ENCODE assay signal across 12 cellular contexts in the genomic region with DNA sequence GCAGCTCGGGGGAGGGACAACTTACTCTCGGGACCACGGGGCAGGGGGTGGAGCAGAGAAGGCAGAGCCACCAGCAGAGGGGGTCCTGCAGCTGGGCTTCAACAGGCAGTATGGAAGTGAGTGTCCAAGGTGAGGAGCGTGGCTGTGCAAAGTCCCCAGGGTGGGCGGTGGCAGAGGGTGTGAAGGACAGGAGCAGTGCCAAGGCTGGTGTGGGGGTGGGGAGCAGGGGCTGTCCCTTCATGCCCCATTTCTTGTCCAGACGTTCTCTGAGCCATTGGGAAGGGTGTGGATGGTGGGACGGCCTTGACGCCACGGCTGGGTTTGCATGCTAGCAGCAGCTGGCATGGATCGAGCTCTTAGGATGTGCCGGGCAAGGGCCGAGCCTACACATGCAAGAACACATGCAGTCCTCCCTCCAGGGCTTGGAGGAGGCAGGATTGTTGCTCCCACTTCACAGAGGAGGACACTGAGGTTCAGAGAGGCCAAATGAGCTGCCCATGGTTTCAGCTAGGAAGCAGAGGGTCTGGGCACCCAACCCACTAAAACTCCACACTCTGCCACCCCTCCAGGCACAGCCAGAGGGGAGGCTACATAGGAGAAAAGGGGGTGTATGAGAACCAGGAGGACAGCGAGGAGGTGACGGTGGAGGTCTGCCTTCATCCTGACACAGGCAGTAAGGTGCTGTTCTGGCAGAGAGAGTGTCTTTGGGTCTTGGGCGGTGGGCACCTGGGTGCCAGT.
DNase-seq lines count a peak whose midpoint lies in the region; ATAC-seq and TF ChIP-seq lines count a peak whose summit lies in the region.
"Had no signal": no experiment of that assay in that cellular context is flagged by ENCODE, and none has a peak within 500 bp of the region (broad histone marks: within the 10 kb centered on the region; RNA-seq: fewer than 3 reads in every experiment).

No MANE protein-coding gene starts in this region.

- H3K9me3 ChIP-seq in left ventricle myocardium inferior (replicated peaks) (no peaks in the 10 kb centered on the region), SJCRH30 (replicated peaks) (no peaks in the 10 kb centered on the region), uterus (no peaks in the 10 kb centered on the region)
- H3K9me3 ChIP-seq: prostate gland had no signal

- no peaks in the 10 kb centered on the region for H3K36me3 ChIP-seq in left ventricle myocardium inferior
- no peaks in the 10 kb centered on the region for H3K36me3 ChIP-seq in SJCRH30
- H3K36me3 ChIP-seq in uterus = no peaks in the 10 kb centered on the region
- H3K36me3 ChIP-seq: prostate gland had no signal

- peak; percentile 13 for DNase-seq in left cardiac atrium
- no peak for DNase-seq in left ventricle myocardium inferior
- DNase-seq in SJCRH30 = peak; percentile 53 to 54
- peak; percentile 66 for DNase-seq in islet precursor cell
- DNase-seq in uterus = peak; percentile 19 to 22
- no peak for DNase-seq in cerebellum (ENCODE audit: low spot score)
- no peak for DNase-seq in ACHN
- DNase-seq: NCI-H2081 treated with DMSO at 0.1 percent for 48 hours had no signal

- H3K27ac ChIP-seq in left ventricle myocardium inferior (replicated peaks) (no peak overlapping the region), SJCRH30 (no peak overlapping the region), uterus (no peak overlapping the region)
- H3K27ac ChIP-seq: KMS-11, prostate gland had no signal

- H3K4me1 ChIP-seq in left ventricle myocardium inferior (peaks cover 7% of the 10 kb centered on the region), SJCRH30 (peaks cover 22% of the 10 kb centered on the region), uterus (no peaks in the 10 kb centered on the region)
- H3K4me1 ChIP-seq: prostate gland had no signal

- TF ChIP-seq POLR2A in uterus (IDR thresholded peaks at IDR 0.05) = no peak

- ATAC-seq in left cardiac atrium (no peak), HG02981 (IDR thresholded peaks at IDR 0.05; ENCODE audit: unreplicated experiment) (no peak)
- ATAC-seq: activated CD4-positive, CD25-positive, alpha-beta regulatory T cell treated with anti-CD3 and anti-CD28 coated beads, Interleukin-2, amount 50 U/mL, for 24 hours had no signal

- H3K27me3 ChIP-seq in left ventricle myocardium inferior (ENCODE audit: low read depth) (no peaks in the 10 kb centered on the region), SJCRH30 (no peaks in the 10 kb centered on the region), uterus (no peaks in the 10 kb centered on the region)

- TF ChIP-seq CTCF in left ventricle myocardium inferior (IDR thresholded peaks at IDR 0.05; ENCODE audit: borderline replicate concordance) (no peak), uterus (IDR thresholded peaks at IDR 0.05) (peak in 1 of 4 experiments; percentile 11)

- in situ Hi-C loops in ACHN (cut with HindIII; ENCODE audit: low pct_ligation_motif_present, low pct_unique_long_range_greater_than_20kb, low sequenced_read_pairs) = no loop called here

- intact Hi-C loops in left cardiac atrium (cut with DNase I) (no loop called here), left ventricle myocardium inferior (cut with micrococcal nuclease) (no loop called here), uterus (cut with DNase I; ENCODE audit: low total_unique reads) (no loop called here)

- H3K4me3 ChIP-seq in left ventricle myocardium inferior (no peak overlapping the region), SJCRH30 (no peak overlapping the region), uterus (no peak overlapping the region)
- H3K4me3 ChIP-seq: prostate gland had no signal

Comparison
In these comparisons a context has a peak if more than half of its experiments do, and no peak if none do; other contexts are left out.
1. DNase-seq: peak in left cardiac atrium (single experiment), SJCRH30 (2 of 2), islet precursor cell (single experiment) and uterus (2 of 2); none in left ventricle myocardium inferior (single experiment), cerebellum (single experiment) and ACHN (single experiment).